ENCODE assay signal across 8 cellular contexts in the genomic region with DNA sequence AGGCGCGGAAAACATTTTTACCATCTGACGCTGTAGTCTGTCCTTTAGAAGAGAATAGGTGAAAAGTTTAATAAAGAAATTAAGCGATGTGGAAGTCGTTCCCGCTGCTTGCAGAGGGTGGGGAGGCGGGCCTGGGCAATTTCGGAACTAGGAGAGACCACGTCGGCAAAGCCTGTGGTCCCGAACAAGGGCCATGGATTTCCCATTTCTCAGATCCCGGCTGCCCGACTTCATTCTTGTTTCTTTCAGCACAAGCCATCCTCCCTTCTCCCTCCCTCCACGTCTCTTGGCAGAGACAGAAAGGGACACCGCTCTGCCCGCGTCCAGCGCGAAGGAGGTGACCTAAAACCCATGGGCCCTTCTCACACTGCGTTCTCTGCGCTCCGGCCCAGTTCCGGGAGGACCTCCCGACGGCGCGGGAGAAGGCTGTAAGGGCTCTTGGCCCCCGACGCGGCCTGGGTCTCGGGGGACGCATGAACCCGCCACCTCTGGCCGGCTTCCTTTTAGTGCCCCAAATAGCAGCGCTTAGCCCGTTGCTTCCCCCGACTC. TPM values are rescaled to one million over a fixed set of nuclear protein-coding genes. Genes with fewer than 3 reads are reported as not detected.
DNase-seq lines count a peak whose midpoint lies in the region; ATAC-seq and TF ChIP-seq lines count a peak whose summit lies in the region.

No MANE protein-coding gene starts in this region.

- H3K27ac Mint-ChIP-seq in activated naive CD8-positive, alpha-beta T cell treated with anti-CD3 and anti-CD28 coated beads, Interleukin-2, amount 50 U/mL, for 24 hours = peak overlapping the region; percentile 79
- H3K27ac Mint-ChIP-seq in stimulated activated effector memory CD8-positive, alpha-beta T cell treated with anti-CD3 and anti-CD28 coated beads, Interleukin-12 subunit alpha, Interleukin-12 subunit beta, amount 100 ng/mL, for 72 hours = peak overlapping the region; percentile 72

- no TSS peak for BruUV-seq in IMR-90 (replicated peaks; lab: Mats Ljungman, UMichigan)

- peaks cover 13% of the 10 kb centered on the region for H4K20me1 ChIP-seq in IMR-90 (ENCODE audit: insufficient read depth, low read length)

- peaks cover 41% of the 10 kb centered on the region for H3K27me3 Mint-ChIP-seq in activated naive CD8-positive, alpha-beta T cell treated with anti-CD3 and anti-CD28 coated beads, Interleukin-2, amount 50 U/mL, for 24 hours

- H3K4me3 ChIP-seq in IMR-90 (ENCODE audit: insufficient read depth, low read depth, low read length) (peak overlapping the region; percentile 31; the same call in 1 of the 2 replicates), iPS-11a (ENCODE audit: low read depth, low read length) (peak overlapping the region; percentile 24)

- H3K36me3 ChIP-seq in IMR-90 (ENCODE audit: control insufficient read depth, insufficient read depth, low read length) = no peaks in the 10 kb centered on the region

- no peaks in the 10 kb centered on the region for H3K9me3 Mint-ChIP-seq in activated naive CD8-positive, alpha-beta T cell treated with anti-CD3 and anti-CD28 coated beads, Interleukin-2, amount 50 U/mL, for 24 hours
- H3K9me3 Mint-ChIP-seq in stimulated activated effector memory CD8-positive, alpha-beta T cell treated with anti-CD3 and anti-CD28 coated beads, Interleukin-12 subunit alpha, Interleukin-12 subunit beta, amount 100 ng/mL, for 72 hours = no peaks in the 10 kb centered on the region

- intact Hi-C loops in IMR-90 (cut with micrococcal nuclease) = no loop called here

- no peak overlapping the region for H2BK15ac ChIP-seq in IMR-90 (ENCODE audit: low read depth, low read length)

- H3K27ac ChIP-seq in IMR-90 (ENCODE audit: insufficient read depth, low read length) = no peak overlapping the region

- no peak overlapping the region for H4K8ac ChIP-seq in IMR-90 (ENCODE audit: low read depth in 2 of 2, low read length in 2 of 2)

- 46% methylated on average over 25 of the region's 37 CpGs; no CpG with 5 or more reads in 1 of the 2 experiments for WGBS in IMR-90 (ENCODE audit: extremely low coverage in 2 of 2, insufficient read length in 1 of 2), 2 experiments

- TF ChIP-seq POLR2A in IMR-90 (IDR thresholded peaks at IDR 0.05; ENCODE audit: low read depth, low read length) = no peak

- peak overlapping the region; percentile 81 for H3K4me3 Mint-ChIP-seq in activated naive CD8-positive, alpha-beta T cell treated with anti-CD3 and anti-CD28 coated beads, Interleukin-2, amount 50 U/mL, for 24 hours
- H3K4me3 Mint-ChIP-seq in stimulated activated effector memory CD8-positive, alpha-beta T cell treated with anti-CD3 and anti-CD28 coated beads, Interleukin-12 subunit alpha, Interleukin-12 subunit beta, amount 100 ng/mL, for 72 hours = peak overlapping the region; percentile 93

- CTCF ChIA-PET in IMR-90 (lab: Yijun Ruan, JAX) = interaction anchor here (1.0 kb wide), 1 partner anchor 21 kb away, joined by 4 read pairs; no protein-coding TSS in a partner anchor

- no peak overlapping the region for H3K56ac ChIP-seq in IMR-90 (ENCODE audit: extremely low read depth, insufficient read depth, low read length)

- H3K4me1 ChIP-seq in IMR-90 (ENCODE audit: control insufficient read depth, insufficient read depth, low read length) = peaks cover 2% of the 10 kb centered on the region

- H4K5ac ChIP-seq in IMR-90 (ENCODE audit: low read depth, low read length) = no peak overlapping the region

- H2AFZ ChIP-seq in IMR-90 (replicated peaks; ENCODE audit: low read length, poor library complexity) = peak overlapping the region; percentile 86

- no peak overlapping the region for H3K14ac ChIP-seq in IMR-90 (replicated peaks; ENCODE audit: low read depth, low read length)

- 0 out of 2 replicates have a peak overlapping the region, but pooled peaks have one; percentile 13 for H2AK5ac ChIP-seq in IMR-90 (ENCODE audit: low read depth, low read length)

- H3K9me1 ChIP-seq in IMR-90 (ENCODE audit: insufficient read depth, low read length) = no peaks in the 10 kb centered on the region

- no peak overlapping the region for H4K91ac ChIP-seq in IMR-90 (ENCODE audit: insufficient read depth, low read depth, low read length)

- TF ChIP-seq RAD21 in IMR-90 (IDR thresholded peaks at IDR 0.05; ENCODE audit: low read length) = no peak

- peaks cover 25% of the 10 kb centered on the region for H3K27me3 ChIP-seq in IMR-90 (ENCODE audit: control insufficient read depth, insufficient read depth, low read length)

- DNase-seq in IMR-90 (no peak), NCI-H748 (lab: John Stamatoyannopoulos, UW; ENCODE audit: unreplicated experiment) (no peak), NCI-H1048 (lab: John Stamatoyannopoulos, UW) (no peak), NCI-H2196 treated with DMSO at 0.1 percent for 48 hours (lab: John Stamatoyannopoulos, UW; ENCODE audit: unreplicated experiment) (no peak)
- no peak for DNase-seq in activated naive CD8-positive, alpha-beta T cell treated with anti-CD3 and anti-CD28 coated beads, Interleukin-2, amount 50 U/mL, for 24 hours
- no peak for DNase-seq in stimulated activated effector memory CD8-positive, alpha-beta T cell treated with anti-CD3 and anti-CD28 coated beads, Interleukin-12 subunit alpha, Interleukin-12 subunit beta, amount 100 ng/mL, for 72 hours (ENCODE audit: low spot score in 2 of 2)

- peaks cover 3% of the 10 kb centered on the region; the same call in 1 of the 2 replicates for H3K9me3 ChIP-seq in IMR-90 (ENCODE audit: control insufficient read depth, insufficient read depth, low read length)

- TF ChIP-seq CTCF in IMR-90 (conservative IDR thresholded peaks at IDR 0.05; ENCODE audit: low read depth, low read length) = no peak

- H2BK20ac ChIP-seq in IMR-90 (ENCODE audit: low read depth, low read length) = no peak overlapping the region

- no peak overlapping the region for H3K4ac ChIP-seq in IMR-90 (ENCODE audit: low read depth, low read length)

- H3K4me2 ChIP-seq in IMR-90 (ENCODE audit: low read depth, low read length) = peak overlapping the region; percentile 85

- H2AK9ac ChIP-seq in IMR-90 (replicated peaks; ENCODE audit: low read depth, low read length, poor library complexity) = no peak overlapping the region

- no peak overlapping the region for H2BK5ac ChIP-seq in IMR-90 (ENCODE audit: low read depth, low read length, poor library complexity, severe bottlenecking)

- in situ Hi-C loops in IMR-90 (cut with MboI; ENCODE audit: low sequenced_read_pairs) = loop anchor here (5.0 to 10.0 kb wide), 2 partner anchors 556 to 584 kb away; no protein-coding TSS in a partner anchor

- dilution Hi-C loops in IMR-90 (cut with HindIII; ENCODE audit: low sequenced_read_pairs, unreplicated experiment) = no loop called here

- POLR2A ChIA-PET in IMR-90 (lab: Charles Lee; ENCODE audit: unreplicated experiment) = interaction anchor here (0.6 kb wide), 3 partner anchors 50 to 1907 kb away, joined by 3 to 4 read pairs (median 3); no protein-coding TSS in a partner anchor

- H3K79me1 ChIP-seq in IMR-90 (ENCODE audit: low read depth in 1 of 2, low read length in 2 of 2) = peaks cover 0 to 3% of the 10 kb centered on the region in 2 experiments; a peak in 1 of 4 replicates

- peaks cover 50% of the 10 kb centered on the region for H3K4me1 Mint-ChIP-seq in activated naive CD8-positive, alpha-beta T cell treated with anti-CD3 and anti-CD28 coated beads, Interleukin-2, amount 50 U/mL, for 24 hours
- H3K4me1 Mint-ChIP-seq in stimulated activated effector memory CD8-positive, alpha-beta T cell treated with anti-CD3 and anti-CD28 coated beads, Interleukin-12 subunit alpha, Interleukin-12 subunit beta, amount 100 ng/mL, for 72 hours = peaks cover 66% of the 10 kb centered on the region

- ATAC-seq in IMR-90 (ENCODE audit: low read depth) (no peak), HG03378 (IDR thresholded peaks at IDR 0.05; ENCODE audit: unreplicated experiment) (no peak)
- no peak for ATAC-seq in activated naive CD8-positive, alpha-beta T cell treated with anti-CD3 and anti-CD28 coated beads, Interleukin-2, amount 50 U/mL, for 24 hours
- ATAC-seq in stimulated activated effector memory CD8-positive, alpha-beta T cell treated with anti-CD3 and anti-CD28 coated beads, Interleukin-12 subunit alpha, Interleukin-12 subunit beta, amount 100 ng/mL, for 72 hours = no peak

- H3K9ac ChIP-seq in IMR-90 (ENCODE audit: low read depth, low read length) = no peak overlapping the region

- no peak overlapping the region for H3K18ac ChIP-seq in IMR-90 (ENCODE audit: low read depth, low read length)

- H3K23ac ChIP-seq in IMR-90 (ENCODE audit: low read depth, low read length) = no peak overlapping the region

- H3K36me3 Mint-ChIP-seq in activated naive CD8-positive, alpha-beta T cell treated with anti-CD3 and anti-CD28 coated beads, Interleukin-2, amount 50 U/mL, for 24 hours (ENCODE audit: low read depth) = peaks cover 9% of the 10 kb centered on the region
- peaks cover 60% of the 10 kb centered on the region for H3K36me3 Mint-ChIP-seq in stimulated activated effector memory CD8-positive, alpha-beta T cell treated with anti-CD3 and anti-CD28 coated beads, Interleukin-12 subunit alpha, Interleukin-12 subunit beta, amount 100 ng/mL, for 72 hours

- no peak overlapping the region for H2BK120ac ChIP-seq in IMR-90 (ENCODE audit: low read depth, low read length)

TF ChIP-seq in IMR-90, 13 proteins besides CTCF, POLR2A, EP300 and RAD21:
- TF ChIP-seq CHD1 (IDR thresholded peaks at IDR 0.05; ENCODE audit: low read depth, low read length) = no peak
- TF ChIP-seq MAFK (IDR thresholded peaks at IDR 0.05; ENCODE audit: low read depth, low read length) = no peak
- no peak for TF ChIP-seq MXI1 (IDR thresholded peaks at IDR 0.05; ENCODE audit: borderline replicate concordance, low read depth, low read length)
TF ChIP-seq in IMR-90: peak in this region for 0.

RNA-seq across cellular contexts. Expression of a gene that starts 2.2 kb away (rescaled TPM):
- 1.1 and 1.4 TPM in 2 replicates for total RNA-seq in IMR-90 (2012; rRNA removed)
- 1.7 TPM in 2 replicates for polyA plus RNA-seq in IMR-90 (2012; rRNA removed)
- polyA plus RNA-seq in IMR-90 (2012; cell fraction: cytosol; rRNA removed) = 0.78 and 1.4 TPM in 2 replicates
- 2.6 and 5.7 TPM in 2 replicates for polyA plus RNA-seq in IMR-90 (2012; cell fraction: nucleus; rRNA removed; ENCODE audit: low replicate concordance)
